13 cellular contexts compared by ENCODE assay signal in the genomic region with DNA sequence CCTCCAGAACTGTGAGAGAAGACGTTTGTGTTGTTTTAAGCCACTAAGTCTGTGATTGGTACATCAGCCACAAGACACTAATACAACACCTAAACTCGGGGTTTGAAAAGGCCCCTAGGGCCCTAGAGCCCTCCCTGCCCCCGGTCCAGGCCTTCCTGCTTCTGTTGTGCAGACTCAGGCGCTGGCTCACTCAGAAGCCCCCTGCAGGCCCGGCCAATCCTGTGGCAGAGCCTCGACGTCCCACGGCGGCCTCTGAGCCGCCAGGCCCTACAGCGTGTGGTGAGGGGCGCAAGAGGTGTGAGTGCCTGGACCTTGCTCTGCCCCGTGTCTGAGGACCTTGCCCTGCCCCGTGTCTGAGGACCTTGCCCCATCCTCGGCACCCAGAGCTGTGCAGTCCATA. TPM values are rescaled to one million over a fixed set of nuclear protein-coding genes. Genes with fewer than 3 reads are reported as not detected.
"Had no signal": no experiment of that assay in that cellular context is flagged by ENCODE, and none has a peak within 500 bp of the region (broad histone marks: within the 10 kb centered on the region; RNA-seq: fewer than 3 reads in every experiment).

No MANE protein-coding gene starts in this region.

RNA-seq across cellular contexts. Expression of a gene that starts 3.1 kb away (rescaled TPM):
- total RNA-seq: activated B cell treated with CpG ODN at 0.5 μM for 24 hours; activated CD4-positive, alpha-beta memory T cell treated with anti-CD3 and anti-CD28 coated beads for 36 hours; activated CD4-positive, alpha-beta memory T cell treated with anti-CD3 and anti-CD28 coated beads, Interleukin-2, amount 10 ng/mL, durations not matched to agents 7 days and 5 days; activated CD4-positive, alpha-beta T cell treated with anti-CD3 and anti-CD28 coated beads for 36 hours; activated CD4-positive, alpha-beta T cell treated with anti-CD3 and anti-CD28 coated beads, Interleukin-2, amount 10 ng/mL, durations not matched to agents 24 days and 14 days; activated CD4-positive, alpha-beta T cell treated with anti-CD3 and anti-CD28 coated beads, Interleukin-2, amount 10 ng/mL, durations not matched to agents 7 days and 5 days; activated CD8-positive, alpha-beta memory T cell treated with anti-CD3 and anti-CD28 coated beads for 36 hours; activated CD8-positive, alpha-beta memory T cell treated with anti-CD3 and anti-CD28 coated beads, Interleukin-2, amount 10 ng/mL, durations not matched to agents 7 days and 5 days; activated CD8-positive, alpha-beta T cell treated with anti-CD3 and anti-CD28 coated beads for 36 hours; activated CD8-positive, alpha-beta T cell treated with anti-CD3 and anti-CD28 coated beads, Interleukin-2, amount 10 ng/mL, durations not matched to agents 7 days and 5 days; T-helper 1 cell treated with Interleukin-12 subunit alpha and Interleukin-12 subunit beta and Interleukin-4 antibody, amounts not matched to agents 30 ng/mL and 1 ng/mL, for 36 hours; T-helper 17 cell; T-helper 2 cell treated with Interferon-gamma antibody and Interleukin-4, amounts not matched to agents 100 ng/mL and 5 ng/mL, for 36 hours had no signal
